17 cellular contexts compared by ENCODE assay signal in genomic region chr4:7814451-7814850, GRCh38.
DNase-seq lines count a peak whose midpoint lies in the region; ATAC-seq and TF ChIP-seq lines count a peak whose summit lies in the region.
"Had no signal": no experiment of that assay in that cellular context is flagged by ENCODE, and none has a peak within 500 bp of the region (broad histone marks: within the 10 kb centered on the region; RNA-seq: fewer than 3 reads in every experiment).

No MANE protein-coding gene starts in this region.

- H2AFZ ChIP-seq in osteoblast (ENCODE audit: low read length): no peak overlapping the region

- DNase-seq in RWPE2 (ENCODE audit: low spot score) (no peak), esophagus muscularis mucosa (ENCODE audit: extremely low spot score) (no peak), osteoblast (ENCODE audit: insufficient read length, low spot score, missing footprints) (no peak), SKM-1 treated with dmso at 0.1 percent for 144 hours (lab: John Stamatoyannopoulos, UW; ENCODE audit: unreplicated experiment) (no peak), H7 (no peak)
- DNase-seq in stimulated activated naive CD8-positive, alpha-beta T cell treated with anti-CD3 and anti-CD28 coated beads, Interleukin-15, amount 100 ng/mL, for 72 hours: no peak
- DNase-seq: DMS79, H9, MM.1S, NCI-H1092, NCI-H1436 treated with DMSO at 0.1 percent for 48 hours, NCI-H2029 treated with DMSO at 0.1 percent for 48 hours, NCI-H446 treated with DMSO at 0.1 percent for 48 hours, Right ventricle myocardium superior had no signal

- no peak for TF ChIP-seq CTCF in RWPE2 (IDR thresholded peaks at IDR 0.05; ENCODE audit: poor library complexity, severe bottlenecking)
- TF ChIP-seq CTCF in esophagus muscularis mucosa (IDR thresholded peaks at IDR 0.05): no peak
- TF ChIP-seq CTCF in osteoblast (IDR thresholded peaks at IDR 0.05; ENCODE audit: extremely low read depth, low read depth, low read length): no peak

- H3K4me3 ChIP-seq in RWPE2 (ENCODE audit: severe bottlenecking) (no peak overlapping the region), esophagus muscularis mucosa (no peak overlapping the region), osteoblast (ENCODE audit: insufficient read depth, low read length) (no peak overlapping the region), H7 (ENCODE audit: insufficient read depth, low read depth, low read length) (no peak overlapping the region)
- H3K4me3 ChIP-seq: SK-N-MC had no signal

- no peaks in the 10 kb centered on the region for H3K27me3 ChIP-seq in RWPE2 (ENCODE audit: insufficient read depth, poor library complexity, severe bottlenecking)
- H3K27me3 ChIP-seq in esophagus muscularis mucosa: no peaks in the 10 kb centered on the region
- H3K27me3 ChIP-seq in osteoblast (ENCODE audit: insufficient read depth, low read length): no peaks in the 10 kb centered on the region
- H3K27me3 ChIP-seq in H7 (ENCODE audit: control insufficient read depth, insufficient read depth, low read length): no peaks in the 10 kb centered on the region

- no peaks in the 10 kb centered on the region for H3K4me1 Mint-ChIP-seq in stimulated activated naive CD8-positive, alpha-beta T cell treated with anti-CD3 and anti-CD28 coated beads, Interleukin-15, amount 100 ng/mL, for 72 hours
- H3K4me1 Mint-ChIP-seq: CD14-positive monocyte had no signal

- H3K4me2 ChIP-seq in osteoblast (ENCODE audit: insufficient read depth, low read length): no peak overlapping the region

- no peaks in the 10 kb centered on the region for H3K9me3 ChIP-seq in RWPE2 (ENCODE audit: severe bottlenecking)
- H3K9me3 ChIP-seq in esophagus muscularis mucosa: no peaks in the 10 kb centered on the region
- no peaks in the 10 kb centered on the region for H3K9me3 ChIP-seq in osteoblast (ENCODE audit: low read depth, low read length)

- no peaks in the 10 kb centered on the region for H3K27me3 Mint-ChIP-seq in stimulated activated naive CD8-positive, alpha-beta T cell treated with anti-CD3 and anti-CD28 coated beads, Interleukin-15, amount 100 ng/mL, for 72 hours

- no peak for TF ChIP-seq POLR2A in esophagus muscularis mucosa (IDR thresholded peaks at IDR 0.05; ENCODE audit: low read depth)

- peaks cover 23% of the 10 kb centered on the region for H3K4me1 ChIP-seq in RWPE2 (ENCODE audit: insufficient read depth, poor library complexity, severe bottlenecking)
- H3K4me1 ChIP-seq in esophagus muscularis mucosa: peaks cover 11 to 66% (median 64%) of the 10 kb centered on the region in 4 donors
- peaks cover 53% of the 10 kb centered on the region for H3K4me1 ChIP-seq in osteoblast (ENCODE audit: insufficient read depth, low read length)

- no peaks in the 10 kb centered on the region for H3K9me3 Mint-ChIP-seq in stimulated activated naive CD8-positive, alpha-beta T cell treated with anti-CD3 and anti-CD28 coated beads, Interleukin-15, amount 100 ng/mL, for 72 hours
- H3K9me3 Mint-ChIP-seq: CD14-positive monocyte, H9 had no signal

- peaks cover 12% of the 10 kb centered on the region for H4K20me1 ChIP-seq in osteoblast (ENCODE audit: insufficient read depth, low read length)

- intact Hi-C loops in esophagus muscularis mucosa (cut with DNase I): no loop called here

- peak overlapping the region in 1 of 2 donors; percentile 84 for H3K27ac Mint-ChIP-seq in stimulated activated naive CD8-positive, alpha-beta T cell treated with anti-CD3 and anti-CD28 coated beads, Interleukin-15, amount 100 ng/mL, for 72 hours
- H3K27ac Mint-ChIP-seq: CD14-positive monocyte, H9 had no signal

- H3K27ac ChIP-seq in RWPE2 (ENCODE audit: poor library complexity, severe bottlenecking): peak overlapping the region; percentile 53
- H3K27ac ChIP-seq in esophagus muscularis mucosa (replicated peaks in 1 of 4): peak overlapping the region; percentile 30 to 87 (median 84)
- peak overlapping the region; percentile 85 for H3K27ac ChIP-seq in osteoblast (ENCODE audit: low read depth, low read length)
- H3K27ac ChIP-seq: SK-N-MC had no signal

- no peak for ATAC-seq in RWPE2 (ENCODE audit: low read depth)
- no peak for ATAC-seq in stimulated activated naive CD8-positive, alpha-beta T cell treated with anti-CD3 and anti-CD28 coated beads, Interleukin-15, amount 100 ng/mL, for 72 hours
- no peak for ATAC-seq in GM19324 (IDR thresholded peaks at IDR 0.05; ENCODE audit: low FRiP score, unreplicated experiment)

- no peak for TF ChIP-seq EP300 in esophagus muscularis mucosa (IDR thresholded peaks at IDR 0.05)

- 89% methylated on average over 14 of the region's 15 CpGs for WGBS in esophagus muscularis mucosa

- peaks cover 94% of the 10 kb centered on the region for H3K79me2 ChIP-seq in osteoblast (ENCODE audit: insufficient read depth, low read length)

- H3K4me3 Mint-ChIP-seq in stimulated activated naive CD8-positive, alpha-beta T cell treated with anti-CD3 and anti-CD28 coated beads, Interleukin-15, amount 100 ng/mL, for 72 hours: no peak overlapping the region
- H3K4me3 Mint-ChIP-seq: CD14-positive monocyte, H9 had no signal

- H3K36me3 ChIP-seq in RWPE2 (ENCODE audit: low read depth): peaks cover 79% of the 10 kb centered on the region
- H3K36me3 ChIP-seq in esophagus muscularis mucosa: peaks cover 6 to 45% (median 31%) of the 10 kb centered on the region in 4 donors
- H3K36me3 ChIP-seq in osteoblast (ENCODE audit: insufficient read depth, low read length): peaks cover 99% of the 10 kb centered on the region
- peaks cover 8% of the 10 kb centered on the region for H3K36me3 ChIP-seq in H7 (replicated peaks; ENCODE audit: control insufficient read depth, insufficient read depth, low read length)
